In genomic region chr1:145823565-145824498, GRCh38 we compare ENCODE assay signal across 8 cellular contexts. TPM values are rescaled to one million over a fixed set of nuclear protein-coding genes. Genes with fewer than 3 reads are reported as not detected.
DNase-seq lines count a peak whose midpoint lies in the region; ATAC-seq, FAIRE-seq and TF ChIP-seq lines count a peak whose summit lies in the region.

Gene POLR3C, plus strand, starts transcription at chr1:145824200. Its CDS starts 1,577 bp downstream, at chr1:145825777.
Gene RNF115, minus strand, starts transcription at chr1:145824095. Its CDS starts 222 bp downstream, at chr1:145823873.

- peak; percentile 94 for ATAC-seq in HG02759 (IDR thresholded peaks at IDR 0.05; ENCODE audit: unreplicated experiment)
- ATAC-seq in activated naive CD8-positive, alpha-beta T cell treated with anti-CD3 and anti-CD28 coated beads, Interleukin-2, amount 10 ng/mL, durations not matched to agents 7 days and 5 days (ENCODE audit: low read depth): peak; percentile 96
- ATAC-seq in Right ventricle myocardium inferior: peak; percentile 97
- peak; percentile 94 to 97 (median 96) for ATAC-seq in pancreas

- TF ChIP-seq CTCF in pancreas (IDR thresholded peaks at IDR 0.05) (no peak), thyroid gland (IDR thresholded peaks at IDR 0.05) (peak in 1 of 6 experiments; percentile 26)

- H3K9me3 ChIP-seq in pancreas: no peaks in the 10 kb centered on the region
- no peaks in the 10 kb centered on the region for H3K9me3 ChIP-seq in thyroid gland

- POLR2A ChIA-PET in activated naive CD8-positive, alpha-beta T cell treated with anti-CD3 and anti-CD28 coated beads, Interleukin-2, amount 10 ng/mL, durations not matched to agents 7 days and 5 days (lab: Charles Lee): interaction anchor here (0.7 to 3.6 kb wide), 10 partner anchors 22 to 228 kb away, joined by 3 to 18 read pairs (median 4); partner anchors contain the start of genes ANKRD34A, NUDT17, PIAS3 and POLR3GL

- H3K27ac Mint-ChIP-seq in activated naive CD8-positive, alpha-beta T cell treated with anti-CD3 and anti-CD28 coated beads, Interleukin-2, amount 10 ng/mL, durations not matched to agents 7 days and 5 days: peak within 1 kb of the TSS; percentile 92

- WGBS in pancreas, 2 donors: 0% methylated on average over 72 to 89 of the region's 89 CpGs
- 0 to 2% methylated on average over 19 to 39 of the region's 89 CpGs for WGBS in thyroid gland, 2 donors

- H3K4me3 ChIP-seq in pancreas (peak within 1 kb of the TSS; percentile 65 to 97 (median 70)), thyroid gland (replicated peaks in 1 of 3) (peak within 1 kb of the TSS; percentile 63 to 76 (median 70))

- peaks cover 0 to 11% (median 0%) of the 10 kb centered on the region in 3 donors for H3K4me1 ChIP-seq in pancreas
- H3K4me1 ChIP-seq in thyroid gland: peaks cover 10 to 13% of the 10 kb centered on the region in 2 donors

- H3K9me3 Mint-ChIP-seq in activated naive CD8-positive, alpha-beta T cell treated with anti-CD3 and anti-CD28 coated beads, Interleukin-2, amount 10 ng/mL, durations not matched to agents 7 days and 5 days: no peaks in the 10 kb centered on the region

- TF ChIP-seq POLR2A in GM10847 (IDR thresholded peaks at IDR 0.05; ENCODE audit: extremely low read depth, insufficient read length) (peak; percentile 46), thyroid gland (IDR thresholded peaks at IDR 0.05) (peak; percentile 63 to 93)

- peak within 1 kb of the TSS; percentile 86 for H3K4me3 Mint-ChIP-seq in activated naive CD8-positive, alpha-beta T cell treated with anti-CD3 and anti-CD28 coated beads, Interleukin-2, amount 10 ng/mL, durations not matched to agents 7 days and 5 days

- no peaks in the 10 kb centered on the region for H3K27me3 Mint-ChIP-seq in activated naive CD8-positive, alpha-beta T cell treated with anti-CD3 and anti-CD28 coated beads, Interleukin-2, amount 10 ng/mL, durations not matched to agents 7 days and 5 days

- no peak for FAIRE-seq in pancreas (lab: Jason Lieb, UNC)

- H3K27me3 ChIP-seq in pancreas: no peaks in the 10 kb centered on the region
- H3K27me3 ChIP-seq in thyroid gland: no peaks in the 10 kb centered on the region

- H3K27ac ChIP-seq in pancreas (peak within 1 kb of the TSS; percentile 77 to 93 (median 83)), thyroid gland (peak within 1 kb of the TSS; percentile 75 to 97 (median 85))

- H3K36me3 ChIP-seq in pancreas (peaks cover 3 to 22% (median 11%) of the 10 kb centered on the region in 3 donors), thyroid gland (peaks cover 18 to 24% of the 10 kb centered on the region in 2 donors)

- intact Hi-C loops in Right ventricle myocardium inferior (cut with DNase I): loop anchor here (5.0 to 10.0 kb wide), 2 partner anchors 42 to 79 kb away; no protein-coding TSS in a partner anchor
- intact Hi-C loops in pancreas (cut with DNase I): no loop called here
- intact Hi-C loops in thyroid gland (cut with DNase I): no loop called here

- H3K4me1 Mint-ChIP-seq in activated naive CD8-positive, alpha-beta T cell treated with anti-CD3 and anti-CD28 coated beads, Interleukin-2, amount 10 ng/mL, durations not matched to agents 7 days and 5 days: peaks cover 25% of the 10 kb centered on the region

- H3K36me3 Mint-ChIP-seq in activated naive CD8-positive, alpha-beta T cell treated with anti-CD3 and anti-CD28 coated beads, Interleukin-2, amount 10 ng/mL, durations not matched to agents 7 days and 5 days: peaks cover 25% of the 10 kb centered on the region

- DNase-seq in NCI-H1417 (lab: John Stamatoyannopoulos, UW) (peak; percentile 92 to 99 (median 95)), SW 1271 (lab: John Stamatoyannopoulos, UW) (peak; percentile 41 to 78), Right ventricle myocardium inferior (ENCODE audit: missing footprints) (peak; percentile 97), pancreas (peak; percentile 89 to 95 (median 91)), thyroid gland (peak; percentile 94 to 95)
- DNase-seq in activated naive CD8-positive, alpha-beta T cell treated with anti-CD3 and anti-CD28 coated beads, Interleukin-2, amount 10 ng/mL, durations not matched to agents 7 days and 5 days: peak; percentile 87

RNA-seq across cellular contexts. Expression of gene POLR3C, which starts in this region (rescaled TPM):
- 10 to 100 TPM; 34.6 to 35.1 TPM for total RNA-seq in activated naive CD8-positive, alpha-beta T cell treated with anti-CD3 and anti-CD28 coated beads, Interleukin-2, amount 10 ng/mL, durations not matched to agents 7 days and 5 days
- 11.4 TPM for total RNA-seq in Right ventricle myocardium inferior
- 10 to 100 TPM; 11.9 to 16.2 (median 14.6) TPM for total RNA-seq in pancreas
- 10 to 100 TPM in 1 of 2 donors, 1 to 10 TPM in 1; 7.6 to 13.9 TPM for polyA plus RNA-seq in pancreas
- 10 to 100 TPM; 28.0 to 36.5 (median 32.7) TPM for total RNA-seq in thyroid gland

RNA-seq across cellular contexts. Expression of gene RNF115, which starts in this region (rescaled TPM):
- total RNA-seq in activated naive CD8-positive, alpha-beta T cell treated with anti-CD3 and anti-CD28 coated beads, Interleukin-2, amount 10 ng/mL, durations not matched to agents 7 days and 5 days: 10 to 100 TPM; 14.7 to 15.0 TPM
- total RNA-seq in Right ventricle myocardium inferior: 47.9 TPM
- 1 to 10 TPM; 4.9 to 8.1 (median 5.9) TPM for total RNA-seq in pancreas
- 1 to 10 TPM; 5.1 to 8.0 TPM for polyA plus RNA-seq in pancreas
- total RNA-seq in thyroid gland: 10 to 100 TPM; 17.2 to 33.9 (median 25.4) TPM

Comparison
In these comparisons a context has a peak if more than half of its experiments do, and no peak if none do; other contexts are left out.
1. Peak in every context shown above with its lines: DNase-seq, ATAC-seq, H3K4me3 ChIP-seq and H3K27ac ChIP-seq.